Comparison of ENCODE assay signal across 2 cellular contexts in the genomic region with DNA sequence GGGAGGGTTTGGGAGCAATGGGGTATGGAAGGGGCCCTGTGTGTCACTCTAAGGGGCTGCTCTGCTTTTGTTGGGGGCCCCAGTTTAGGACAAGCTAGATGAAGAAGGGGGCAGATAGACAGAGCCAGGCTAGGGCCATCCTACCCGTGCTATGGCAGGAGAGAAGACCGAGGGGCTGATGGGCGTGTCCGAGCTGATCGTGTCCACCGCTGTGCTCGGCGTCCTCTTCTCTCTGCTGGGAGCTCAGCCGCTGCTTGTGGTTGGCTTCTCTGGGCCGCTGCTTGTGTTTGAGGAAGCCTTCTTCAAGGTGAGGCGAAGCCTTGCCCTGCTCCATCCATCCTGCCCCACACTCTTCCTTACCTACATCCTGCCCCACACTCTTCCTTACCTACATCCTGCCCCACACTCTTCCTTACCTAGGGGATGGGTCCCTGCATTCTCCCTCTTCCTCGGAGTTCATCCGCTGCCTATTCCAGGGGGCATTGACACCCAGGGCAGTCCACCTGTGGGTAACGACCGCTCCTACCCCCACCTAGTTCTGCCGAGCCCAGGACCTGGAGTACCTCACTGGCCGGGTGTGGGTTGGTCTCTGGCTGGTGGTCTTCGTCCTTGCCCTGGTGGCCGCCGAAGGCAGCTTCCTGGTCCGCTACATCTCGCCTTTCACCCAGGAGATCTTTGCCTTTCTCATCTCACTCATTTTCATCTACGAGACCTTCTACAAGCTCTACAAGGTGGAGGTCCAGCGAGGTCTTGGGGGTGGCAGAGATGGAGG.
TF ChIP-seq lines count a peak whose summit lies in the region.

No MANE protein-coding gene starts in this region.

TF ChIP-seq in SK-N-SH, 30 proteins besides CTCF, POLR2A, EP300 and RAD21:
- TF ChIP-seq RFX5 (IDR thresholded peaks at IDR 0.05; ENCODE audit: low read length) = no peak
- no peak for TF ChIP-seq SMC3 (IDR thresholded peaks at IDR 0.05; ENCODE audit: low read depth, low read length)
- TF ChIP-seq MXI1 (IDR thresholded peaks at IDR 0.05; ENCODE audit: low read depth, low read length) = no peak
- TF ChIP-seq, protein P1, sequence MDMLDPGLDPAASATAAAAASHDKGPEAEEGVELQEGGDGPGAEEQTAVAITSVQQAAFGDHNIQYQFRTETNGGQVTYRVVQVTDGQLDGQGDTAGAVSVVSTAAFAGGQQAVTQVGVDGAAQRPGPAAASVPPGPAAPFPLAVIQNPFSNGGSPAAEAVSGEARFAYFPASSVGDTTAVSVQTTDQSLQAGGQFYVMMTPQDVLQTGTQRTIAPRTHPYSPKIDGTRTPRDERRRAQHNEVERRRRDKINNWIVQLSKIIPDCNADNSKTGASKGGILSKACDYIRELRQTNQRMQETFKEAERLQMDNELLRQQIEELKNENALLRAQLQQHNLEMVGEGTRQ (IDR thresholded peaks at IDR 0.05; ENCODE audit: borderline replicate concordance, low read depth, low read length) = no peak
- no peak for TF ChIP-seq FOXJ3 (CRISPR knock-in tag; IDR thresholded peaks at IDR 0.05)
- no peak for TF ChIP-seq SIN3A (IDR thresholded peaks at IDR 0.05; ENCODE audit: borderline replicate concordance, low read depth, low read length)
- no peak for TF ChIP-seq NFIC (IDR thresholded peaks at IDR 0.05; ENCODE audit: borderline replicate concordance)
- TF ChIP-seq YY1 (IDR thresholded peaks at IDR 0.05; ENCODE audit: low read depth) = no peak

TF ChIP-seq in SK-N-SH treated with all-trans-retinoic acid at 6 μM for 48 hours, 23 proteins besides CTCF, POLR2A, EP300 and RAD21:
- no peak for TF ChIP-seq ZC3H10 (CRISPR knock-in tag; IDR thresholded peaks at IDR 0.05)
- TF ChIP-seq ARNTL (CRISPR knock-in tag; IDR thresholded peaks at IDR 0.05; ENCODE audit: borderline replicate concordance, low read depth) = no peak
- TF ChIP-seq GLIS3 (CRISPR knock-in tag; IDR thresholded peaks at IDR 0.05) = no peak
- TF ChIP-seq, protein P2, sequence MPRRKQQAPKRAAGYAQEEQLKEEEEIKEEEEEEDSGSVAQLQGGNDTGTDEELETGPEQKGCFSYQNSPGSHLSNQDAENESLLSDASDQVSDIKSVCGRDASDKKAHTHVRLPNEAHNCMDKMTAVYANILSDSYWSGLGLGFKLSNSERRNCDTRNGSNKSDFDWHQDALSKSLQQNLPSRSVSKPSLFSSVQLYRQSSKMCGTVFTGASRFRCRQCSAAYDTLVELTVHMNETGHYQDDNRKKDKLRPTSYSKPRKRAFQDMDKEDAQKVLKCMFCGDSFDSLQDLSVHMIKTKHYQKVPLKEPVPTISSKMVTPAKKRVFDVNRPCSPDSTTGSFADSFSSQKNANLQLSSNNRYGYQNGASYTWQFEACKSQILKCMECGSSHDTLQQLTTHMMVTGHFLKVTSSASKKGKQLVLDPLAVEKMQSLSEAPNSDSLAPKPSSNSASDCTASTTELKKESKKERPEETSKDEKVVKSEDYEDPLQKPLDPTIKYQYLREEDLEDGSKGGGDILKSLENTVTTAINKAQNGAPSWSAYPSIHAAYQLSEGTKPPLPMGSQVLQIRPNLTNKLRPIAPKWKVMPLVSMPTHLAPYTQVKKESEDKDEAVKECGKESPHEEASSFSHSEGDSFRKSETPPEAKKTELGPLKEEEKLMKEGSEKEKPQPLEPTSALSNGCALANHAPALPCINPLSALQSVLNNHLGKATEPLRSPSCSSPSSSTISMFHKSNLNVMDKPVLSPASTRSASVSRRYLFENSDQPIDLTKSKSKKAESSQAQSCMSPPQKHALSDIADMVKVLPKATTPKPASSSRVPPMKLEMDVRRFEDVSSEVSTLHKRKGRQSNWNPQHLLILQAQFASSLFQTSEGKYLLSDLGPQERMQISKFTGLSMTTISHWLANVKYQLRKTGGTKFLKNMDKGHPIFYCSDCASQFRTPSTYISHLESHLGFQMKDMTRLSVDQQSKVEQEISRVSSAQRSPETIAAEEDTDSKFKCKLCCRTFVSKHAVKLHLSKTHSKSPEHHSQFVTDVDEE (CRISPR knock-in tag; IDR thresholded peaks at IDR 0.05) = no peak
- TF ChIP-seq CSDC2 (CRISPR knock-in tag; IDR thresholded peaks at IDR 0.05) = no peak
- no peak for TF ChIP-seq BACH2 (CRISPR knock-in tag; IDR thresholded peaks at IDR 0.05; ENCODE audit: borderline replicate concordance)
- no peak for TF ChIP-seq PPARA (CRISPR knock-in tag; IDR thresholded peaks at IDR 0.05; ENCODE audit: borderline replicate concordance)
- TF ChIP-seq, protein P3, sequence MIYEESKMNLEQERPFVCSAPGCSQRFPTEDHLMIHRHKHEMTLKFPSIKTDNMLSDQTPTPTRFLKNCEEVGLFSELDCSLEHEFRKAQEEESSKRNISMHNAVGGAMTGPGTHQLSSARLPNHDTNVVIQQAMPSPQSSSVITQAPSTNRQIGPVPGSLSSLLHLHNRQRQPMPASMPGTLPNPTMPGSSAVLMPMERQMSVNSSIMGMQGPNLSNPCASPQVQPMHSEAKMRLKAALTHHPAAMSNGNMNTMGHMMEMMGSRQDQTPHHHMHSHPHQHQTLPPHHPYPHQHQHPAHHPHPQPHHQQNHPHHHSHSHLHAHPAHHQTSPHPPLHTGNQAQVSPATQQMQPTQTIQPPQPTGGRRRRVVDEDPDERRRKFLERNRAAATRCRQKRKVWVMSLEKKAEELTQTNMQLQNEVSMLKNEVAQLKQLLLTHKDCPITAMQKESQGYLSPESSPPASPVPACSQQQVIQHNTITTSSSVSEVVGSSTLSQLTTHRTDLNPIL (CRISPR knock-in tag; IDR thresholded peaks at IDR 0.05; ENCODE audit: low read depth) = no peak
- TF ChIP-seq ESRRG (CRISPR knock-in tag; IDR thresholded peaks at IDR 0.05) = no peak
- no peak for TF ChIP-seq ZNF565 (CRISPR knock-in tag; conservative IDR thresholded peaks at IDR 0.05; ENCODE audit: low read depth)
- TF ChIP-seq TCF4 (CRISPR knock-in tag; IDR thresholded peaks at IDR 0.05; ENCODE audit: borderline replicate concordance) = no peak
